ENCODE assay signal across 1 cellular context in genomic region chr13:44374348-44374712, GRCh38.
TF ChIP-seq lines count a peak whose summit lies in the region.

No MANE protein-coding gene starts in this region.

TF ChIP-seq in H1, 55 proteins besides CTCF, POLR2A, EP300 and RAD21:
- TF ChIP-seq BRCA1 (IDR thresholded peaks at IDR 0.05; ENCODE audit: low read depth, low read length) (no peak), CREB1 (IDR thresholded peaks at IDR 0.05) (no peak), NANOG (IDR thresholded peaks at IDR 0.05; ENCODE audit: insufficient read depth, low read depth, low read length, poor library complexity, severe bottlenecking) (no peak), CHD1 (IDR thresholded peaks at IDR 0.05; ENCODE audit: low read depth, low read length) (no peak), CBX5 (IDR thresholded peaks at IDR 0.05; ENCODE audit: low read depth, low read length) (no peak), FOSL1 (IDR thresholded peaks at IDR 0.05; ENCODE audit: insufficient read depth, low read depth, low read length) (no peak), SP4 (IDR thresholded peaks at IDR 0.05; ENCODE audit: low read length) (no peak), BACH1 (IDR thresholded peaks at IDR 0.05; ENCODE audit: low read length) (no peak), CBX8 (IDR thresholded peaks at IDR 0.05; ENCODE audit: borderline replicate concordance, low read depth, low read length) (no peak), TBP (IDR thresholded peaks at IDR 0.05; ENCODE audit: low read depth, low read length) (no peak), KDM4A (IDR thresholded peaks at IDR 0.05; ENCODE audit: low read depth, low read length, severe bottlenecking) (no peak), PHF8 (conservative IDR thresholded peaks at IDR 0.05; ENCODE audit: low read depth, low read length) (no peak), RBBP5 (IDR thresholded peaks at IDR 0.05; ENCODE audit: borderline replicate concordance, low read depth, low read length) (no peak), TAF7 (optimal IDR thresholded peaks at IDR 0.05; ENCODE audit: borderline replicate concordance, low read depth, low read length) (no peak), E2F6 (IDR thresholded peaks at IDR 0.05) (no peak), TAF1 (IDR thresholded peaks at IDR 0.05; ENCODE audit: low read depth, low read length) (no peak), EZH2 (IDR thresholded peaks at IDR 0.05; ENCODE audit: low read depth, low read length, severe bottlenecking) (no peak), SRF (IDR thresholded peaks at IDR 0.05; ENCODE audit: low read depth, low read length) (no peak), HDAC2 (IDR thresholded peaks at IDR 0.05; ENCODE audit: borderline replicate concordance in 1 of 2, low read depth in 2 of 2, low read length in 2 of 2) (no peak)
- TF ChIP-seq, protein P1, sequence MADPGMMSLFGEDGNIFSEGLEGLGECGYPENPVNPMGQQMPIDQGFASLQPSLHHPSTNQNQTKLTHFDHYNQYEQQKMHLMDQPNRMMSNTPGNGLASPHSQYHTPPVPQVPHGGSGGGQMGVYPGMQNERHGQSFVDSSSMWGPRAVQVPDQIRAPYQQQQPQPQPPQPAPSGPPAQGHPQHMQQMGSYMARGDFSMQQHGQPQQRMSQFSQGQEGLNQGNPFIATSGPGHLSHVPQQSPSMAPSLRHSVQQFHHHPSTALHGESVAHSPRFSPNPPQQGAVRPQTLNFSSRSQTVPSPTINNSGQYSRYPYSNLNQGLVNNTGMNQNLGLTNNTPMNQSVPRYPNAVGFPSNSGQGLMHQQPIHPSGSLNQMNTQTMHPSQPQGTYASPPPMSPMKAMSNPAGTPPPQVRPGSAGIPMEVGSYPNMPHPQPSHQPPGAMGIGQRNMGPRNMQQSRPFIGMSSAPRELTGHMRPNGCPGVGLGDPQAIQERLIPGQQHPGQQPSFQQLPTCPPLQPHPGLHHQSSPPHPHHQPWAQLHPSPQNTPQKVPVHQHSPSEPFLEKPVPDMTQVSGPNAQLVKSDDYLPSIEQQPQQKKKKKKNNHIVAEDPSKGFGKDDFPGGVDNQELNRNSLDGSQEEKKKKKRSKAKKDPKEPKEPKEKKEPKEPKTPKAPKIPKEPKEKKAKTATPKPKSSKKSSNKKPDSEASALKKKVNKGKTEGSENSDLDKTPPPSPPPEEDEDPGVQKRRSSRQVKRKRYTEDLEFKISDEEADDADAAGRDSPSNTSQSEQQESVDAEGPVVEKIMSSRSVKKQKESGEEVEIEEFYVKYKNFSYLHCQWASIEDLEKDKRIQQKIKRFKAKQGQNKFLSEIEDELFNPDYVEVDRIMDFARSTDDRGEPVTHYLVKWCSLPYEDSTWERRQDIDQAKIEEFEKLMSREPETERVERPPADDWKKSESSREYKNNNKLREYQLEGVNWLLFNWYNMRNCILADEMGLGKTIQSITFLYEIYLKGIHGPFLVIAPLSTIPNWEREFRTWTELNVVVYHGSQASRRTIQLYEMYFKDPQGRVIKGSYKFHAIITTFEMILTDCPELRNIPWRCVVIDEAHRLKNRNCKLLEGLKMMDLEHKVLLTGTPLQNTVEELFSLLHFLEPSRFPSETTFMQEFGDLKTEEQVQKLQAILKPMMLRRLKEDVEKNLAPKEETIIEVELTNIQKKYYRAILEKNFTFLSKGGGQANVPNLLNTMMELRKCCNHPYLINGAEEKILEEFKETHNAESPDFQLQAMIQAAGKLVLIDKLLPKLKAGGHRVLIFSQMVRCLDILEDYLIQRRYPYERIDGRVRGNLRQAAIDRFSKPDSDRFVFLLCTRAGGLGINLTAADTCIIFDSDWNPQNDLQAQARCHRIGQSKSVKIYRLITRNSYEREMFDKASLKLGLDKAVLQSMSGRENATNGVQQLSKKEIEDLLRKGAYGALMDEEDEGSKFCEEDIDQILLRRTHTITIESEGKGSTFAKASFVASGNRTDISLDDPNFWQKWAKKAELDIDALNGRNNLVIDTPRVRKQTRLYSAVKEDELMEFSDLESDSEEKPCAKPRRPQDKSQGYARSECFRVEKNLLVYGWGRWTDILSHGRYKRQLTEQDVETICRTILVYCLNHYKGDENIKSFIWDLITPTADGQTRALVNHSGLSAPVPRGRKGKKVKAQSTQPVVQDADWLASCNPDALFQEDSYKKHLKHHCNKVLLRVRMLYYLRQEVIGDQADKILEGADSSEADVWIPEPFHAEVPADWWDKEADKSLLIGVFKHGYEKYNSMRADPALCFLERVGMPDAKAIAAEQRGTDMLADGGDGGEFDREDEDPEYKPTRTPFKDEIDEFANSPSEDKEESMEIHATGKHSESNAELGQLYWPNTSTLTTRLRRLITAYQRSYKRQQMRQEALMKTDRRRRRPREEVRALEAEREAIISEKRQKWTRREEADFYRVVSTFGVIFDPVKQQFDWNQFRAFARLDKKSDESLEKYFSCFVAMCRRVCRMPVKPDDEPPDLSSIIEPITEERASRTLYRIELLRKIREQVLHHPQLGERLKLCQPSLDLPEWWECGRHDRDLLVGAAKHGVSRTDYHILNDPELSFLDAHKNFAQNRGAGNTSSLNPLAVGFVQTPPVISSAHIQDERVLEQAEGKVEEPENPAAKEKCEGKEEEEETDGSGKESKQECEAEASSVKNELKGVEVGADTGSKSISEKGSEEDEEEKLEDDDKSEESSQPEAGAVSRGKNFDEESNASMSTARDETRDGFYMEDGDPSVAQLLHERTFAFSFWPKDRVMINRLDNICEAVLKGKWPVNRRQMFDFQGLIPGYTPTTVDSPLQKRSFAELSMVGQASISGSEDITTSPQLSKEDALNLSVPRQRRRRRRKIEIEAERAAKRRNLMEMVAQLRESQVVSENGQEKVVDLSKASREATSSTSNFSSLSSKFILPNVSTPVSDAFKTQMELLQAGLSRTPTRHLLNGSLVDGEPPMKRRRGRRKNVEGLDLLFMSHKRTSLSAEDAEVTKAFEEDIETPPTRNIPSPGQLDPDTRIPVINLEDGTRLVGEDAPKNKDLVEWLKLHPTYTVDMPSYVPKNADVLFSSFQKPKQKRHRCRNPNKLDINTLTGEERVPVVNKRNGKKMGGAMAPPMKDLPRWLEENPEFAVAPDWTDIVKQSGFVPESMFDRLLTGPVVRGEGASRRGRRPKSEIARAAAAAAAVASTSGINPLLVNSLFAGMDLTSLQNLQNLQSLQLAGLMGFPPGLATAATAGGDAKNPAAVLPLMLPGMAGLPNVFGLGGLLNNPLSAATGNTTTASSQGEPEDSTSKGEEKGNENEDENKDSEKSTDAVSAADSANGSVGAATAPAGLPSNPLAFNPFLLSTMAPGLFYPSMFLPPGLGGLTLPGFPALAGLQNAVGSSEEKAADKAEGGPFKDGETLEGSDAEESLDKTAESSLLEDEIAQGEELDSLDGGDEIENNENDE (IDR thresholded peaks at IDR 0.05; ENCODE audit: insufficient replicate concordance, low read length), result no peak
